In genomic region chr11:118275184-118275583, GRCh38 we compare ENCODE assay signal across 1 cellular context.
A peak's percentile ranks its signal among the peaks of the same experiment; 100 is the strongest.
TF ChIP-seq lines count a peak whose summit lies in the region.

No MANE protein-coding gene starts in this region.

TF ChIP-seq in endothelial cell of umbilical vein, 7 proteins besides CTCF, POLR2A, EP300 and RAD21:
- TF ChIP-seq MYC (IDR thresholded peaks at IDR 0.05; ENCODE audit: low read depth, low read length) (no peak), POLR2AphosphoS5 (IDR thresholded peaks at IDR 0.05; ENCODE audit: insufficient read depth, low read depth, low read length) (peak; percentile 57), JUN (IDR thresholded peaks at IDR 0.05; ENCODE audit: borderline replicate concordance, insufficient read depth, insufficient read length, low read depth) (peak; percentile 88), MAX (IDR thresholded peaks at IDR 0.05; ENCODE audit: insufficient read depth, insufficient read length) (no peak), FOS (IDR thresholded peaks at IDR 0.05; ENCODE audit: borderline replicate concordance, insufficient read depth, low read length) (peak; percentile 72), GATA2 (IDR thresholded peaks at IDR 0.05; ENCODE audit: insufficient read depth, insufficient read length, low read depth, low read length) (peak; percentile 98), EZH2 (IDR thresholded peaks at IDR 0.05; ENCODE audit: borderline replicate concordance, low read depth, low read length, severe bottlenecking) (no peak)
TF ChIP-seq in endothelial cell of umbilical vein: peak in this region for 4.
